Comparison of ENCODE assay signal across 8 cellular contexts in genomic region chr11:64305075-64305690, GRCh38. TPM values are rescaled to one million over a fixed set of nuclear protein-coding genes. Genes with fewer than 3 reads are reported as not detected.
DNase-seq lines count a peak whose midpoint lies in the region; ATAC-seq and TF ChIP-seq lines count a peak whose summit lies in the region.

Gene ESRRA (plus strand): TSS chr11:64305524. CDS start chr11:64307180, 1,656 bp downstream.

- H3K27me3 ChIP-seq in left ventricle myocardium inferior (ENCODE audit: low read depth), result peaks cover 6% of the 10 kb centered on the region
- H3K27me3 ChIP-seq in prostate gland (replicated peaks; ENCODE audit: insufficient read depth), result no peaks in the 10 kb centered on the region

- intact Hi-C loops in left ventricle myocardium inferior (cut with micrococcal nuclease), result no loop called here
- intact Hi-C loops in prostate gland (cut with DNase I), result no loop called here

- TF ChIP-seq CTCF in left ventricle myocardium inferior (IDR thresholded peaks at IDR 0.05; ENCODE audit: borderline replicate concordance), result no peak
- peak in 2 of 4 experiments; percentile 5 to 23 for TF ChIP-seq CTCF in prostate gland (IDR thresholded peaks at IDR 0.05)

- H3K4me3 ChIP-seq in left ventricle myocardium inferior (peak within 1 kb of the TSS; percentile 77), prostate gland (peak within 1 kb of the TSS; percentile 53 to 69)

- TF ChIP-seq POLR2A in GM18505 (IDR thresholded peaks at IDR 0.05; ENCODE audit: borderline replicate concordance, extremely low read depth, insufficient read depth, insufficient read length) (peak; percentile 74), prostate gland (IDR thresholded peaks at IDR 0.05) (peak; percentile 47)

- H3K9me3 ChIP-seq in left ventricle myocardium inferior (replicated peaks) (no peaks in the 10 kb centered on the region), prostate gland (no peaks in the 10 kb centered on the region)

- DNase-seq in NCI-H187 treated with DMSO at 0.1 percent for 48 hours (lab: John Stamatoyannopoulos, UW), result peak; percentile 94
- DNase-seq in T-helper 2 cell, result peak; percentile 99 to 100 (median 99)
- DNase-seq in amygdala (lab: John Stamatoyannopoulos, UW), result peak; percentile 82 to 100 (median 99)
- DNase-seq in left ventricle myocardium inferior, result peak; percentile 100
- peak; percentile 100 for DNase-seq in prostate gland (ENCODE audit: low spot score)
- peak; percentile 100 for DNase-seq in ureter (ENCODE audit: low spot score)

- H3K4me1 ChIP-seq in left ventricle myocardium inferior, result peaks cover 50% of the 10 kb centered on the region
- H3K4me1 ChIP-seq in prostate gland (replicated peaks), result peaks cover 9% of the 10 kb centered on the region

- ATAC-seq in GM18505 (IDR thresholded peaks at IDR 0.05; ENCODE audit: unreplicated experiment) (peak; percentile 68), HG02970 (IDR thresholded peaks at IDR 0.05; ENCODE audit: low FRiP score, unreplicated experiment) (peak; percentile 72)

- WGBS in prostate gland, result under 1% methylated on average over 77 of the region's 81 CpGs

- H3K27ac ChIP-seq in left ventricle myocardium inferior (replicated peaks) (peak within 1 kb of the TSS; percentile 99), prostate gland (peak within 1 kb of the TSS; percentile 78 to 88)

- H3K36me3 ChIP-seq in left ventricle myocardium inferior, result peaks cover 10% of the 10 kb centered on the region
- H3K36me3 ChIP-seq in prostate gland, result no peaks in the 10 kb centered on the region

RNA-seq across cellular contexts. Expression of gene ESRRA, which starts in this region (rescaled TPM):
- total RNA-seq in left ventricle myocardium inferior (213 TPM), prostate gland (10 to 100 TPM; 38.7 to 54.7 TPM), ureter (82.8 TPM)

Comparison
In these comparisons a context has a peak if more than half of its experiments do, and no peak if none do; other contexts are left out.
1. Peak in every context shown above with its lines: DNase-seq, ATAC-seq, H3K4me3 ChIP-seq and H3K27ac ChIP-seq.